In the genomic region with DNA sequence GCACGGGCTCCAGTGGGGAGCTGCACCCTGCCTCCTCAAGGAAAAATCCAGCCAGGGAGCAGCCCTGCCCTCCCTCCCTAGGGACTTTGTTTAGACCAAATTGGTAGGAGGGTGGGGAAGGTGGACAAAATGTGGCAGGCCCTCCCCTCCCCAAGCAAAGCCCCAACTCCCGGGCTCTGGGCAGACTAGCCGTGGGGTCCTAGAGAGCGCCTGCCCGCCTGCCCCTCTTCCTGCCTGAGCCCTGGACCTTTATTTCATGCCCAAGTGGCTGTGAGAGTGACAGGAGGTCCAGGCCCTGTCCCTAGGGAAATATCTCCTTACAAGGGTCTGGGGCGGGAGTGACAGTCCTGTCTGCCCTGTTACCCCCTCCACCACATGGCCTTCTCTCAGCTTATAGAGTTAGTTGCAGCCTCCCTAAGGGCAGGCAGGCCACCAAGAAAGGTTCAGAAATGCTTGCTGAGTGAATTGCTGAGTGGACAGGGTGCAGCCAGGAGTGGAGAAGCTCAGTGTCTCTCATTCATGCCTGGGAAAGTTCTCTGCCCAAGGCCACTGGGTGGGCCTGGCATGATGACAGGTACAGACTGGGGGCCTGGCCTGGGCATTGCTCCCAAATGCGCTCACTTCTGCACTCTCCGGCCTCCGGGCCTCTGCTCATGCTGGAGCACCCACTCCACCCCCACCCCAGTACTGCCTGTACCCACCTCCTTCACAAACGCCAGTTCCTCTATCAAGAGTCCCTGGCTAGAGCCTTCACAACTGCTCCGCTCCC, we compare ENCODE assay signal across 10 cellular contexts. TPM values are rescaled to one million over a fixed set of nuclear protein-coding genes. Genes with fewer than 3 reads are reported as not detected.
A peak's percentile ranks its signal among the peaks of the same experiment; 100 is the strongest.
DNase-seq lines count a peak whose midpoint lies in the region; ATAC-seq and TF ChIP-seq lines count a peak whose summit lies in the region.
"Had no signal": no experiment of that assay in that cellular context is flagged by ENCODE, and none has a peak within 500 bp of the region (broad histone marks: within the 10 kb centered on the region; RNA-seq: fewer than 3 reads in every experiment).

No MANE protein-coding gene starts in this region.

- no peaks in the 10 kb centered on the region for H3K27me3 Mint-ChIP-seq in activated naive CD8-positive, alpha-beta T cell

- no peak for TF ChIP-seq EP300 in upper lobe of left lung (IDR thresholded peaks at IDR 0.05)

- H3K9me3 ChIP-seq in lower lobe of right lung (no peaks in the 10 kb centered on the region), upper lobe of left lung (no peaks in the 10 kb centered on the region)
- H3K9me3 ChIP-seq: thoracic aorta had no signal

- TF ChIP-seq POLR2A in upper lobe of left lung (IDR thresholded peaks at IDR 0.05) = peak in 1 of 4 donors; percentile 23

- peak overlapping the region; percentile 48 for H3K4me3 Mint-ChIP-seq in activated naive CD8-positive, alpha-beta T cell

- DNase-seq in Right ventricle myocardium inferior (ENCODE audit: missing footprints) (peak; percentile 28), left ventricle myocardium superior (no peak), lower lobe of right lung (peak; percentile 70), upper lobe of left lung (peak in 1 of 2 donors; percentile 73), SW 1271 (lab: John Stamatoyannopoulos, UW) (no peak), NCI-H1694 (lab: John Stamatoyannopoulos, UW) (no peak)
- DNase-seq: DMS153 had no signal

- H3K9me3 Mint-ChIP-seq in activated naive CD8-positive, alpha-beta T cell (ENCODE audit: low read depth) = no peaks in the 10 kb centered on the region

- TF ChIP-seq CTCF in lower lobe of right lung (IDR thresholded peaks at IDR 0.05) (no peak), upper lobe of left lung (IDR thresholded peaks at IDR 0.05) (no peak)

- H3K27me3 ChIP-seq in lower lobe of right lung (ENCODE audit: low read depth) (no peaks in the 10 kb centered on the region), upper lobe of left lung (no peaks in the 10 kb centered on the region)

- peaks cover 9% of the 10 kb centered on the region for H3K36me3 ChIP-seq in lower lobe of right lung
- peaks cover 0 to 7% (median 2%) of the 10 kb centered on the region in 4 donors for H3K36me3 ChIP-seq in upper lobe of left lung

- intact Hi-C loops in Right ventricle myocardium inferior (cut with DNase I) = loop anchor here (2.0 kb wide), 1 partner anchor 55 kb away; no protein-coding TSS in a partner anchor
- intact Hi-C loops in left ventricle myocardium superior (cut with micrococcal nuclease) = loop anchor here (10.0 kb wide), 2 partner anchors 55 to 115 kb away; a partner anchor contains a TSS
- intact Hi-C loops in lower lobe of right lung (cut with DNase I) = no loop called here

- H3K4me1 Mint-ChIP-seq in activated naive CD8-positive, alpha-beta T cell (ENCODE audit: low read depth) = peaks cover 70% of the 10 kb centered on the region

- H3K4me3 ChIP-seq in lower lobe of right lung (no peak overlapping the region), upper lobe of left lung (no peak overlapping the region)
- H3K4me3 ChIP-seq: thoracic aorta had no signal

- no peak overlapping the region for H3K27ac Mint-ChIP-seq in activated naive CD8-positive, alpha-beta T cell

- H3K4me1 ChIP-seq in lower lobe of right lung (peaks cover 88% of the 10 kb centered on the region), upper lobe of left lung (peaks cover 85 to 92% (median 89%) of the 10 kb centered on the region in 4 donors)

- 54 to 71% methylated on average over 5 to 11 of the region's 11 CpGs for WGBS in upper lobe of left lung, 2 donors

- ATAC-seq in Right ventricle myocardium inferior = no peak
- no peak for ATAC-seq in left ventricle myocardium superior
- ATAC-seq in lower lobe of right lung = no peak
- no peak for ATAC-seq in upper lobe of left lung (ENCODE audit: low FRiP score in 2 of 2)
- ATAC-seq in HG03571 (IDR thresholded peaks at IDR 0.05; ENCODE audit: unreplicated experiment) = no peak

- H3K36me3 Mint-ChIP-seq in activated naive CD8-positive, alpha-beta T cell = no peaks in the 10 kb centered on the region

- H3K27ac ChIP-seq in lower lobe of right lung (peak overlapping the region; percentile 44), upper lobe of left lung (peak overlapping the region; percentile 54 to 97 (median 88))

RNA-seq across cellular contexts. Expression of a gene that starts 25.2 kb away (rescaled TPM):
- 25.6 TPM for total RNA-seq in Right ventricle myocardium inferior
- 25.9 TPM for total RNA-seq in left ventricle myocardium superior
- 44.7 TPM for total RNA-seq in lower lobe of right lung
- total RNA-seq in upper lobe of left lung = 10 to 100 TPM; 24.4 to 81.7 (median 49.2) TPM

RNA-seq across cellular contexts. Expression of a gene that starts 55.8 kb away (rescaled TPM):
- total RNA-seq in Right ventricle myocardium inferior (71.4 TPM), left ventricle myocardium superior (64.2 TPM), lower lobe of right lung (161 TPM), upper lobe of left lung (100 to 1,000 TPM in 5 of 6 donors, 10 to 100 TPM in 1; 81.0 to 218 (median 151) TPM)

Comparison
In these comparisons a context has a peak if more than half of its experiments do, and no peak if none do; other contexts are left out.
1. DNase-seq: peak in Right ventricle myocardium inferior (single experiment) and lower lobe of right lung (single experiment); none in left ventricle myocardium superior (single experiment), SW 1271 (0 of 2) and NCI-H1694 (single experiment).